In the genomic region with DNA sequence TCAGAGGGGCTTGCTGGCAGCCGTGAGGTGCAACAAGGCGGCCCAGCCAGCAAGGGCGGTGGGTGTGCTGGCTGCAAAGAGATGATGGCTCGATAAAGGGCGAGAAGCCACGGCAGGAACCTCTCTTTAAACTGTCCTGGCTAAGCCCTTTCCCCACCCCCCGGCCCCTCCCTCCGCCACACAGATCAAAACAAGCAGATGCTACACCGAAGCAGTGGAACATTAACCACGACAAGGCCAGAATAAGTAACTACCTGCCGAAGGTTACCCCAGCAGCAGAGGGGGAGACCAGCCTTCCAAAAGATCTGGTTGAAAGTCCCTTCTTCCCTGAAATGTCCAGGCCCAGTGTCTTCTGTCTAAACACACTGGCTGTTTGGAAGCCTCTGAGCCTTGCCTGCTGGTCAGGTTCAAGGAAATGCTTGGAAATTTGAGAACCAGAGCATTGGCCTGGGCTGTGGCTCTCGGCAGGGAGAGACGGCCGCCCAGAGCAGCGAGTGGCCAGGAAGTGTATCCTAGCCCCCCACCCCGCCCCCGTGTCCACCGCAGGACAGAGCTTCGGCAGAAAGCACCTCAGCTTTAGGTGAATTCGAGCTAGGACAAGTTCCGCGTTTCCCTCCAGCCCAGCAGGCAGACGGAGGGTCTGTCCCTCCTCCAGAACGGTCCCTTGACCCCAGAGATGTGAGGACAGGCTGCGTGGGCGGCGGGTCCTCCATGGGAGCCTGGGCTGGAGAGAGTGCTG, we compare ENCODE assay signal across 8 cellular contexts. TPM values are rescaled to one million over a fixed set of nuclear protein-coding genes. Genes with fewer than 3 reads are reported as not detected.
A peak's percentile ranks its signal among the peaks of the same experiment; 100 is the strongest.
DNase-seq lines count a peak whose midpoint lies in the region; ATAC-seq and TF ChIP-seq lines count a peak whose summit lies in the region.

No MANE protein-coding gene starts in this region.

- H3K4me3 ChIP-seq in cardiac fibroblast (replicated peaks in 1 of 2; ENCODE audit: low read depth in 2 of 2, low read length in 2 of 2) (peak overlapping the region; percentile 76 to 79), right lobe of liver (peak overlapping the region; percentile 51 to 91 (median 66)), thyroid gland (replicated peaks in 1 of 3) (peak overlapping the region in 2 of 3 donors; percentile 68 to 78)

- ATAC-seq in right lobe of liver (peak; percentile 40 to 55 (median 43)), GM21529 (IDR thresholded peaks at IDR 0.05; ENCODE audit: unreplicated experiment) (no peak), HG03439 (IDR thresholded peaks at IDR 0.05; ENCODE audit: unreplicated experiment) (no peak)

- peak overlapping the region; percentile 56 to 87 (median 85) for H3K27ac ChIP-seq in right lobe of liver
- no peak overlapping the region for H3K27ac ChIP-seq in thyroid gland

- H3K36me3 ChIP-seq in right lobe of liver (peaks cover 0 to 41% (median 15%) of the 10 kb centered on the region in 4 donors), thyroid gland (peaks cover 25 to 30% of the 10 kb centered on the region in 2 donors)

- intact Hi-C loops in right lobe of liver (cut with DNase I) (no loop called here), thyroid gland (cut with DNase I) (no loop called here)

- TF ChIP-seq CTCF in cardiac fibroblast (IDR thresholded peaks at IDR 0.05; ENCODE audit: low read depth, low read length) (no peak), right lobe of liver (IDR thresholded peaks at IDR 0.05) (no peak), thyroid gland (IDR thresholded peaks at IDR 0.05) (no peak)

- H3K4me1 ChIP-seq in right lobe of liver (peaks cover 0 to 45% (median 21%) of the 10 kb centered on the region in 4 donors), thyroid gland (peaks cover 29 to 34% of the 10 kb centered on the region in 2 donors)

- H3K27me3 ChIP-seq in right lobe of liver (no peaks in the 10 kb centered on the region), thyroid gland (no peaks in the 10 kb centered on the region)

- H3K9me3 ChIP-seq in right lobe of liver = no peaks in the 10 kb centered on the region
- no peaks in the 10 kb centered on the region for H3K9me3 ChIP-seq in thyroid gland

- 0% methylated on average over 7 of the region's 27 CpGs for WGBS in right lobe of liver (ENCODE audit: insufficient coverage, low coverage, low lambda C conversion rate, missing lambda C conversion rate)
- WGBS in thyroid gland, 2 donors = 58 to 70% methylated on average over 14 to 22 of the region's 27 CpGs

- DNase-seq in NCI-H2227 (lab: John Stamatoyannopoulos, UW; ENCODE audit: unreplicated experiment) (peak; percentile 11), NCI-H2227 treated with DMSO at 0.1 percent for 48 hours (lab: John Stamatoyannopoulos, UW) (no peak), cardiac fibroblast (ENCODE audit: low read depth in 2 of 2) (peak; percentile 50 to 71), right lobe of liver (peak; percentile 65 to 91 (median 82)), thyroid gland (no peak), NCI-H774 (lab: John Stamatoyannopoulos, UW) (no peak)

- TF ChIP-seq POLR2A in right lobe of liver (IDR thresholded peaks at IDR 0.05) (peak; percentile 37), thyroid gland (IDR thresholded peaks at IDR 0.05) (no peak)

RNA-seq across cellular contexts. Expression of a gene that starts 2.1 kb away (rescaled TPM):
- total RNA-seq in right lobe of liver (10 to 100 TPM; 32.1 to 73.8 (median 57.3) TPM), thyroid gland (10 to 100 TPM; 14.0 to 41.8 (median 23.3) TPM)

Comparison
In these comparisons a context has a peak if more than half of its experiments do, and no peak if none do; other contexts are left out.
1. DNase-seq: peak in NCI-H2227 (single experiment), cardiac fibroblast (2 of 2) and right lobe of liver (3 of 3); none in NCI-H2227 treated with DMSO at 0.1 percent for 48 hours (single experiment), thyroid gland (0 of 2) and NCI-H774 (single experiment).
2. ATAC-seq: peak in right lobe of liver (4 of 4); none in GM21529 (single experiment) and HG03439 (single experiment).
3. H3K27ac ChIP-seq: peak in right lobe of liver (3 of 3); none in thyroid gland (0 of 3).
4. Peak in every context shown above with its lines, with median percentiles within 50 percentile points of each other: H3K4me3 ChIP-seq.